In genomic region chr1:216807696-216808095, GRCh38 we compare ENCODE assay signal across 23 cellular contexts.
"Had no signal": no experiment of that assay in that cellular context is flagged by ENCODE, and none has a peak within 500 bp of the region (broad histone marks: within the 10 kb centered on the region; RNA-seq: fewer than 3 reads in every experiment).

No MANE protein-coding gene starts in this region.

- H3K4me1 ChIP-seq: lower lobe of right lung, spleen, upper lobe of right lung had no signal

- H3K27ac Mint-ChIP-seq: activated CD4-positive, alpha-beta T cell treated with anti-CD3 and anti-CD28 coated beads, Interleukin-2, amount 10 ng/mL, durations not matched to agents 7 days and 5 days; activated CD8-positive, alpha-beta T cell treated with anti-CD3 and anti-CD28 coated beads, Interleukin-2, amount 10 ng/mL, durations not matched to agents 7 days and 5 days; activated naive CD8-positive, alpha-beta T cell treated with anti-CD3 and anti-CD28 coated beads, Interleukin-2, amount 10 ng/mL, durations not matched to agents 7 days and 5 days; brain; dendritic cell treated with granulocyte-macrophage colony-stimulating factor and Interleukin-4, amounts not matched to agents 40 ng/mL and 50 ng/mL, for 4 days; natural killer cell; progenitor cell of endocrine pancreas; T-cell; T-helper 2 cell treated with Interferon-gamma antibody and Interleukin-4, amounts not matched to agents 5 μg/mL and 100 μg/mL, for 36 hours had no signal

- DNase-seq: activated CD4-positive, alpha-beta T cell treated with anti-CD3 and anti-CD28 coated beads, Interleukin-2, amount 10 ng/mL, durations not matched to agents 7 days and 5 days; activated CD4-positive, CD25-positive, alpha-beta regulatory T cell treated with anti-CD3 and anti-CD28 coated beads, Interleukin-2, amount 50 U/mL, for 72 hours; activated CD8-positive, alpha-beta T cell treated with anti-CD3 and anti-CD28 coated beads, Interleukin-2, amount 10 ng/mL, durations not matched to agents 7 days and 5 days; activated naive CD4-positive, alpha-beta T cell; activated naive CD8-positive, alpha-beta T cell treated with anti-CD3 and anti-CD28 coated beads, Interleukin-2, amount 10 ng/mL, durations not matched to agents 7 days and 5 days; amniotic stem cell; caudate nucleus; effector CD4-positive, alpha-beta T cell; foreskin melanocyte; hippocampal formation; lower lobe of right lung; natural killer cell; spleen; stimulated activated CD4-positive, alpha-beta T cell treated with anti-CD3 and anti-CD28 coated beads, Interleukin-4, amount 100 ng/mL, for 1 hour; stimulated activated naive CD4-positive, alpha-beta T cell treated with Interleukin-2 at 50 U/mL for 16 hours; T-cell; upper lobe of right lung; WERI-Rb-1 had no signal

- H3K36me3 ChIP-seq: lower lobe of right lung, spleen, thoracic aorta, upper lobe of right lung, WERI-Rb-1 had no signal

- H3K4me3 Mint-ChIP-seq: activated CD4-positive, alpha-beta T cell treated with anti-CD3 and anti-CD28 coated beads, Interleukin-2, amount 10 ng/mL, durations not matched to agents 7 days and 5 days; activated CD8-positive, alpha-beta T cell treated with anti-CD3 and anti-CD28 coated beads, Interleukin-2, amount 10 ng/mL, durations not matched to agents 7 days and 5 days; activated naive CD8-positive, alpha-beta T cell treated with anti-CD3 and anti-CD28 coated beads, Interleukin-2, amount 10 ng/mL, durations not matched to agents 7 days and 5 days; brain; dendritic cell treated with granulocyte-macrophage colony-stimulating factor and Interleukin-4, amounts not matched to agents 40 ng/mL and 50 ng/mL, for 4 days; natural killer cell; T-cell; T-helper 2 cell treated with Interferon-gamma antibody and Interleukin-4, amounts not matched to agents 5 μg/mL and 100 μg/mL, for 36 hours had no signal

- H3K36me3 Mint-ChIP-seq: activated naive CD8-positive, alpha-beta T cell treated with anti-CD3 and anti-CD28 coated beads, Interleukin-2, amount 10 ng/mL, durations not matched to agents 7 days and 5 days; brain; natural killer cell; T-cell had no signal

- H3K4me1 Mint-ChIP-seq: activated CD4-positive, alpha-beta T cell treated with anti-CD3 and anti-CD28 coated beads, Interleukin-2, amount 10 ng/mL, durations not matched to agents 7 days and 5 days; activated naive CD8-positive, alpha-beta T cell treated with anti-CD3 and anti-CD28 coated beads, Interleukin-2, amount 10 ng/mL, durations not matched to agents 7 days and 5 days; natural killer cell; T-cell had no signal

- H3K27ac ChIP-seq: lower lobe of right lung, spleen, thoracic aorta, upper lobe of right lung, WERI-Rb-1 had no signal

- H3K4me3 ChIP-seq: lower lobe of right lung, spleen, thoracic aorta, upper lobe of right lung had no signal

- H3K9me3 Mint-ChIP-seq: activated CD4-positive, alpha-beta T cell treated with anti-CD3 and anti-CD28 coated beads, Interleukin-2, amount 10 ng/mL, durations not matched to agents 7 days and 5 days; activated naive CD8-positive, alpha-beta T cell treated with anti-CD3 and anti-CD28 coated beads, Interleukin-2, amount 10 ng/mL, durations not matched to agents 7 days and 5 days; brain; dendritic cell treated with granulocyte-macrophage colony-stimulating factor and Interleukin-4, amounts not matched to agents 40 ng/mL and 50 ng/mL, for 4 days had no signal

- H3K27me3 ChIP-seq: spleen, upper lobe of right lung had no signal

- H3K9me3 ChIP-seq: lower lobe of right lung, spleen, thoracic aorta, upper lobe of right lung had no signal

- H3K27me3 Mint-ChIP-seq: activated CD4-positive, alpha-beta T cell treated with anti-CD3 and anti-CD28 coated beads, Interleukin-2, amount 10 ng/mL, durations not matched to agents 7 days and 5 days; activated naive CD8-positive, alpha-beta T cell treated with anti-CD3 and anti-CD28 coated beads, Interleukin-2, amount 10 ng/mL, durations not matched to agents 7 days and 5 days; brain; dendritic cell treated with granulocyte-macrophage colony-stimulating factor and Interleukin-4, amounts not matched to agents 40 ng/mL and 50 ng/mL, for 4 days; T-cell had no signal
